ENCODE assay signal across 18 cellular contexts in the genomic region with DNA sequence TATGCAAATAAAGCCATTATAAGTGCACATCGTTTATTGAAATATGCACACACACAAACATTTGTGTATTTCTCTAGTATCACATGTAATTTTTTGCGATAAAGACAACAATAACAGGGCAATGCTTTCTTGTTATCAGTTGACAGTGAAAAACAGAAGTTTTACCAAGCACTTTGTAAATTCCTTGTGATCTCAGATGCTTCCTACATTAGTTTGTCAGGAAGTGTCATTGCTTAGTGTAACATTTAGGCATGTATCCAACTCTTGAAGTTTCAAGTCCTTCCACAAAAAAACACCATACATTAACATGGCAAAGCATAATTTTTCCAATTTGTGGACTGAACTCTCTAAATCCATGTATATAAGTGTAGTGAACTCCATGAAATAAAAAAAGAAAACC.
"Had no signal": no experiment of that assay in that cellular context is flagged by ENCODE, and none has a peak within 500 bp of the region (broad histone marks: within the 10 kb centered on the region; RNA-seq: fewer than 3 reads in every experiment).

No MANE protein-coding gene starts in this region.

- H3K9me3 ChIP-seq: gastroesophageal sphincter, pancreas, tibial artery, vagina had no signal

- H3K27ac ChIP-seq: gastroesophageal sphincter, hepatocyte, neural progenitor cell, pancreas, tibial artery, vagina had no signal

- H3K4me3 ChIP-seq: gastroesophageal sphincter, hepatocyte, neural progenitor cell, pancreas, tibial artery, vagina had no signal

- ATAC-seq: activated T-helper 17 cell treated with anti-CD3 and anti-CD28 coated beads, Interleukin-2, amount 50 U/mL, for 72 hours; esophagus mucosa; gastroesophageal sphincter; pancreas had no signal

- H3K4me3 Mint-ChIP-seq: activated CD4-positive, alpha-beta T cell treated with anti-CD3 and anti-CD28 coated beads, Interleukin-2, amount 10 ng/mL, durations not matched to agents 7 days and 5 days; activated naive CD4-positive, alpha-beta T cell treated with anti-CD3 and anti-CD28 coated beads, Interleukin-2, amount 10 ng/mL, durations not matched to agents 7 days and 5 days; activated T-helper 17 cell treated with anti-CD3 and anti-CD28 coated beads, Interleukin-2, amount 50 U/mL, for 72 hours; brain; neural progenitor cell; T-helper 1 cell treated with Interleukin-12 subunit alpha and Interleukin-12 subunit beta and Interleukin-4 antibody, amounts not matched to agents 30 μg/mL and 1 μg/mL, for 36 hours had no signal

- H3K79me2 ChIP-seq: hepatocyte had no signal

- H3K36me3 Mint-ChIP-seq: brain had no signal

- H3K4me1 Mint-ChIP-seq: brain had no signal

- H3K27me3 Mint-ChIP-seq: activated naive CD4-positive, alpha-beta T cell treated with anti-CD3 and anti-CD28 coated beads, Interleukin-2, amount 10 ng/mL, durations not matched to agents 7 days and 5 days; activated T-helper 17 cell treated with anti-CD3 and anti-CD28 coated beads, Interleukin-2, amount 50 U/mL, for 72 hours; brain had no signal

- H3K9ac ChIP-seq: neural progenitor cell had no signal

- H3K9me3 Mint-ChIP-seq: activated CD4-positive, alpha-beta T cell treated with anti-CD3 and anti-CD28 coated beads, Interleukin-2, amount 10 ng/mL, durations not matched to agents 7 days and 5 days; activated naive CD4-positive, alpha-beta T cell treated with anti-CD3 and anti-CD28 coated beads, Interleukin-2, amount 10 ng/mL, durations not matched to agents 7 days and 5 days; activated T-helper 17 cell treated with anti-CD3 and anti-CD28 coated beads, Interleukin-2, amount 50 U/mL, for 72 hours; brain; neural progenitor cell; T-helper 1 cell treated with Interleukin-12 subunit alpha and Interleukin-12 subunit beta and Interleukin-4 antibody, amounts not matched to agents 30 μg/mL and 1 μg/mL, for 36 hours had no signal

- H2AFZ ChIP-seq: hepatocyte, neural progenitor cell had no signal

- H3K27me3 ChIP-seq: gastroesophageal sphincter, hepatocyte, neural progenitor cell, pancreas, tibial artery, vagina had no signal

- H3K4me2 ChIP-seq: hepatocyte, neural progenitor cell had no signal

- H3K4me1 ChIP-seq: gastroesophageal sphincter, neural progenitor cell, pancreas, tibial artery, vagina had no signal

- H3K27ac Mint-ChIP-seq: activated CD4-positive, alpha-beta T cell treated with anti-CD3 and anti-CD28 coated beads, Interleukin-2, amount 10 ng/mL, durations not matched to agents 7 days and 5 days; activated naive CD4-positive, alpha-beta T cell treated with anti-CD3 and anti-CD28 coated beads, Interleukin-2, amount 10 ng/mL, durations not matched to agents 7 days and 5 days; activated T-helper 17 cell treated with anti-CD3 and anti-CD28 coated beads, Interleukin-2, amount 50 U/mL, for 72 hours; brain; neural progenitor cell; T-helper 1 cell treated with Interleukin-12 subunit alpha and Interleukin-12 subunit beta and Interleukin-4 antibody, amounts not matched to agents 30 μg/mL and 1 μg/mL, for 36 hours had no signal

- H3K36me3 ChIP-seq: neural progenitor cell, pancreas had no signal

- DNase-seq: activated CD4-positive, alpha-beta T cell treated with anti-CD3 and anti-CD28 coated beads, Interleukin-2, amount 10 ng/mL, durations not matched to agents 7 days and 5 days; activated CD4-positive, CD25-positive, alpha-beta regulatory T cell; activated CD8-positive, alpha-beta memory T cell treated with anti-CD3 and anti-CD28 coated beads for 24 hours; activated naive CD4-positive, alpha-beta T cell treated with anti-CD3 and anti-CD28 coated beads, Interleukin-2, amount 10 ng/mL, durations not matched to agents 7 days and 5 days; activated T-cell treated with anti-CD3 and anti-CD28 coated beads for 4 hours; amniotic stem cell; pancreas; retina; small intestine; tibial artery had no signal
